In the genomic region with DNA sequence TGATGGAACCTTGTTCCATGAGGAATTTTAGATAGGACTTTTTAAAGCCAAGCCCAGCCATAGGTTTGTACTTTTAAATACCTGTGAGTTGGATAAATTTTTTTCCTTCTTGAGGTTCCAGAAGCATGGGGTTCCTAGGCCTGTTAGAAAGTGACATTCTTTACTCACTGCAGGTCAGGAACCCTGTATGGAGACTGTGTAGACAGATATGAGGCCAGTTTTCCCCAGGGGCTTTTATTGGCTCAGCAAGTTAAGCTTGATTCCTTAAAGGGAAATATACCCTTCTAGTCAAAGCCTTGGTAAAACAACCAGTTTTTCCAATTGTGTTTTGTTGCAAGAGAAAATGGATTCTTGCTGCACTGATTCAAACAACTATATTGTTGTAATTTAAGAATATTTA, we compare ENCODE assay signal across 13 cellular contexts. TPM values are rescaled to one million over a fixed set of nuclear protein-coding genes. Genes with fewer than 3 reads are reported as not detected.
A peak's percentile ranks its signal among the peaks of the same experiment; 100 is the strongest.
DNase-seq lines count a peak whose midpoint lies in the region; TF ChIP-seq lines count a peak whose summit lies in the region.
"Had no signal": no experiment of that assay in that cellular context is flagged by ENCODE, and none has a peak within 500 bp of the region (broad histone marks: within the 10 kb centered on the region; RNA-seq: fewer than 3 reads in every experiment).

No MANE protein-coding gene starts in this region.

- H3K27ac Mint-ChIP-seq in mesothelial cell of epicardium = peak overlapping the region; percentile 97

- no peaks in the 10 kb centered on the region for H3K27me3 ChIP-seq in vagina
- H3K27me3 ChIP-seq: stomach had no signal

- peaks cover 39% of the 10 kb centered on the region for H3K4me1 Mint-ChIP-seq in mesothelial cell of epicardium

- no peaks in the 10 kb centered on the region for H3K27me3 Mint-ChIP-seq in mesothelial cell of epicardium (ENCODE audit: low read depth)

- H3K4me3 ChIP-seq in choroid plexus epithelial cell (ENCODE audit: low read depth, low read length) (no peak overlapping the region), vagina (no peak overlapping the region)
- H3K4me3 ChIP-seq: psoas muscle, stomach had no signal

- TF ChIP-seq POLR2A in vagina (IDR thresholded peaks at IDR 0.05) = no peak

- H3K36me3 ChIP-seq in vagina = peaks cover 0 to 17% of the 10 kb centered on the region in 2 donors

- peaks cover 5% of the 10 kb centered on the region for H3K36me3 Mint-ChIP-seq in mesothelial cell of epicardium

- peak overlapping the region; percentile 73 for H3K27ac ChIP-seq in vagina

- H3K4me1 ChIP-seq in vagina = peaks cover 32% of the 10 kb centered on the region
- H3K4me1 ChIP-seq: psoas muscle had no signal

- H3K9me3 ChIP-seq in vagina = no peaks in the 10 kb centered on the region
- H3K9me3 ChIP-seq: psoas muscle, stomach had no signal

- TF ChIP-seq CTCF in choroid plexus epithelial cell (conservative IDR thresholded peaks at IDR 0.05; ENCODE audit: low read depth, low read length) = no peak
- no peak for TF ChIP-seq CTCF in mesothelial cell of epicardium (IDR thresholded peaks at IDR 0.05; ENCODE audit: unreplicated experiment)
- TF ChIP-seq CTCF in vagina (IDR thresholded peaks at IDR 0.05) = no peak

- H3K9me3 Mint-ChIP-seq in mesothelial cell of epicardium = no peaks in the 10 kb centered on the region

- intact Hi-C loops in vagina (cut with DNase I) = loop anchor here (10.0 kb wide), 1 partner anchor 46 kb away; a partner anchor contains a TSS

- DNase-seq in NAMALWA (ENCODE audit: low spot score) (peak; percentile 23), choroid plexus epithelial cell (ENCODE audit: low read depth) (peak; percentile 74), mesothelial cell of epicardium (ENCODE audit: low spot score in 2 of 2, unreplicated experiment in 2 of 2) (no peak), vagina (ENCODE audit: extremely low spot score in 2 of 2) (no peak), hepatic stellate cell (ENCODE audit: low spot score) (no peak), germinal center (ENCODE audit: low spot score) (no peak)
- no peak for DNase-seq in effector CD4-positive, alpha-beta T cell
- DNase-seq: activated CD4-positive, alpha-beta T cell treated with anti-CD3 and anti-CD28 coated beads, Interleukin-2, amount 50 U/mL, for 4 hours; COR-L47; NCI-H1105; NCI-H345; psoas muscle; stomach had no signal

- no peak overlapping the region for H3K4me3 Mint-ChIP-seq in mesothelial cell of epicardium

RNA-seq across cellular contexts. Expression of a gene that starts 38.4 kb away (rescaled TPM):
- 14.1 to 18.6 TPM (median 16.3 TPM) in 3 replicates for total RNA-seq in mesothelial cell of epicardium
- total RNA-seq in vagina = 13.0 TPM

RNA-seq across cellular contexts. Expression of a gene that starts 49.1 kb away (rescaled TPM):
- total RNA-seq in mesothelial cell of epicardium (41.4 to 45.1 TPM (median 42.2 TPM) in 3 replicates), vagina (63.6 TPM)

Comparison
In these comparisons a context has a peak if more than half of its experiments do, and no peak if none do; other contexts are left out.
1. DNase-seq: peak in NAMALWA (single experiment) and choroid plexus epithelial cell (single experiment); none in mesothelial cell of epicardium (0 of 2), vagina (0 of 2), hepatic stellate cell (single experiment), germinal center (single experiment) and effector CD4-positive, alpha-beta T cell (single experiment).